14 cellular contexts compared by ENCODE assay signal in genomic region chr1:244904119-244904518, GRCh38. TPM values are rescaled to one million over a fixed set of nuclear protein-coding genes. Genes with fewer than 3 reads are reported as not detected.
DNase-seq lines count a peak whose midpoint lies in the region; ATAC-seq, FAIRE-seq and TF ChIP-seq lines count a peak whose summit lies in the region.
"Had no signal": no experiment of that assay in that cellular context is flagged by ENCODE, and none has a peak within 500 bp of the region (broad histone marks: within the 10 kb centered on the region; RNA-seq: fewer than 3 reads in every experiment).

No MANE protein-coding gene starts in this region.

- H3K27ac Mint-ChIP-seq in activated T-cell treated with anti-CD3 and anti-CD28 coated beads, Interleukin-2, amount 50 U/mL, for 24 hours, result no peak overlapping the region
- H3K27ac Mint-ChIP-seq: CD14-positive monocyte; CD8-positive, alpha-beta T cell had no signal

- POLR2A ChIA-PET in HCT116 (lab: Charles Lee), result no interaction called here
- POLR2A ChIA-PET in K562 (lab: Yijun Ruan, JAX), result no interaction called here

- H4K20me1 ChIP-seq in HCT116 (ENCODE audit: insufficient read depth) (no peaks in the 10 kb centered on the region), K562 (replicated peaks; ENCODE audit: control insufficient read depth, insufficient read depth, low read length) (no peaks in the 10 kb centered on the region)

- WGBS in K562 (ENCODE audit: insufficient coverage, low coverage, missing lambda C conversion rate), result 54% methylated on average over 3 of the region's 3 CpGs
- 74 to 85% (median 74%) methylated on average over 3 of the region's 3 CpGs for WGBS in ovary, 3 donors

- CTCF ChIA-PET in HCT116 (lab: Charles Lee) (no interaction called here), K562 (lab: Yijun Ruan, JAX; ENCODE audit: low intra/inter-chr PET ratio) (no interaction called here)

- H3K36me3 Mint-ChIP-seq in activated T-cell treated with anti-CD3 and anti-CD28 coated beads, Interleukin-2, amount 50 U/mL, for 4 hours (ENCODE audit: insufficient read depth), result no peaks in the 10 kb centered on the region
- H3K36me3 Mint-ChIP-seq in activated T-cell treated with anti-CD3 and anti-CD28 coated beads, Interleukin-2, amount 50 U/mL, for 24 hours (ENCODE audit: low read depth), result no peaks in the 10 kb centered on the region
- H3K36me3 Mint-ChIP-seq: CD14-positive monocyte; CD8-positive, alpha-beta T cell had no signal

- no peaks in the 10 kb centered on the region for H3K4me1 Mint-ChIP-seq in activated T-cell treated with anti-CD3 and anti-CD28 coated beads, Interleukin-2, amount 50 U/mL, for 4 hours (ENCODE audit: low read depth)
- H3K4me1 Mint-ChIP-seq in activated T-cell treated with anti-CD3 and anti-CD28 coated beads, Interleukin-2, amount 50 U/mL, for 24 hours (ENCODE audit: low read depth), result peaks cover 5% of the 10 kb centered on the region

- H3K9me3 ChIP-seq in HCT116 (ENCODE audit: control insufficient read depth in 1 of 2, insufficient read depth in 1 of 2, low read depth in 1 of 2, low read length in 2 of 2), result no peaks in the 10 kb centered on the region
- no peaks in the 10 kb centered on the region for H3K9me3 ChIP-seq in K562 (replicated peaks; ENCODE audit: control insufficient read depth, insufficient read depth, low read depth, low read length)
- H3K9me3 ChIP-seq in ovary, result no peaks in the 10 kb centered on the region

- no TSS peak for BruUV-seq in HCT116 (replicated peaks; lab: Mats Ljungman, UMichigan)
- BruUV-seq in K562 (replicated peaks; lab: Mats Ljungman, UMichigan), result no TSS peak

- no peaks in the 10 kb centered on the region for H3K27me3 ChIP-seq in HCT116 (ENCODE audit: insufficient read depth, low read length)
- no peaks in the 10 kb centered on the region for H3K27me3 ChIP-seq in K562 (ENCODE audit: control insufficient read depth in 2 of 2, insufficient read depth in 2 of 2, low read length in 2 of 2)
- H3K27me3 ChIP-seq in ovary, result no peaks in the 10 kb centered on the region

- H2AFZ ChIP-seq in HCT116 (ENCODE audit: low read depth, low read length, poor library complexity, severe bottlenecking) (peak overlapping the region; percentile 68), K562 (ENCODE audit: low read depth, low read length) (peak overlapping the region; percentile 50; the same call in 1 of the 2 replicates)

- intact Hi-C loops in HCT116 (cut with micrococcal nuclease), result no loop called here
- intact Hi-C loops in K562 (cut with micrococcal nuclease), result no loop called here
- intact Hi-C loops in ovary (cut with DNase I), result no loop called here

- TF ChIP-seq EP300 in K562 (IDR thresholded peaks at IDR 0.05; ENCODE audit: low read length) (no peak), ovary (IDR thresholded peaks at IDR 0.05) (no peak)

- H3K4me1 ChIP-seq in HCT116 (ENCODE audit: control insufficient read depth in 1 of 2, insufficient read depth in 2 of 2, low read length in 2 of 2), result peaks cover 0 to 7% of the 10 kb centered on the region in 2 experiments; a peak in 2 of 4 replicates
- H3K4me1 ChIP-seq in K562 (replicated peaks in 1 of 2; ENCODE audit: control insufficient read depth in 2 of 2, insufficient read depth in 2 of 2, low read length in 2 of 2), result peaks cover 4% of the 10 kb centered on the region in 2 experiments; a peak in 3 of 5 replicates
- H3K4me1 ChIP-seq in ovary (ENCODE audit: insufficient read depth), result no peaks in the 10 kb centered on the region

- H3K79me2 ChIP-seq in HCT116 (ENCODE audit: insufficient read depth, low read length), result no peaks in the 10 kb centered on the region
- H3K79me2 ChIP-seq in K562 (ENCODE audit: control insufficient read depth, insufficient read depth, low read length), result no peaks in the 10 kb centered on the region

- DNase-seq in activated T-cell treated with anti-CD3 and anti-CD28 coated beads, Interleukin-2, amount 50 U/mL, for 4 hours, result no peak
- no peak for DNase-seq in activated T-cell treated with anti-CD3 and anti-CD28 coated beads, Interleukin-2, amount 50 U/mL, for 24 hours
- DNase-seq in HCT116 (ENCODE audit: low read depth, low spot score), result no peak
- no peak for DNase-seq in K562 (ENCODE audit: extremely low read depth in 1 of 4, low spot score in 3 of 4)
- DNase-seq in activated CD8-positive, alpha-beta memory T cell treated with anti-CD3 and anti-CD28 coated beads, Interleukin-2, amount 50 U/mL, for 4 hours, result no peak
- DNase-seq in ovary, result no peak
- DNase-seq: CD8-positive, alpha-beta T cell; COR-L47; DND-41; GF-D8 had no signal

- H3K9ac ChIP-seq in HCT116 (ENCODE audit: low read length) (no peak overlapping the region), K562 (ENCODE audit: insufficient read depth in 1 of 2, low read depth in 2 of 2, low read length in 2 of 2) (no peak overlapping the region)

- no peak overlapping the region for H3K4me2 ChIP-seq in HCT116 (ENCODE audit: low read length)
- no peak overlapping the region for H3K4me2 ChIP-seq in K562 (ENCODE audit: insufficient read depth, low read length)

- H3K9me1 ChIP-seq in K562 (ENCODE audit: control insufficient read depth, insufficient read depth, low read length), result no peaks in the 10 kb centered on the region

- RAD21 ChIA-PET in HCT116 (lab: Charles Lee; ENCODE audit: low non-redundant PET in 1 of 2, low total read pairs in 2 of 2, uncharacterized antibody in 2 of 2, unreplicated experiment in 2 of 2), result no interaction called here

- no peaks in the 10 kb centered on the region for H3K27me3 Mint-ChIP-seq in activated T-cell treated with anti-CD3 and anti-CD28 coated beads, Interleukin-2, amount 50 U/mL, for 4 hours (ENCODE audit: low read depth)
- H3K27me3 Mint-ChIP-seq in activated T-cell treated with anti-CD3 and anti-CD28 coated beads, Interleukin-2, amount 50 U/mL, for 24 hours, result no peaks in the 10 kb centered on the region

- no peak for TF ChIP-seq CTCF in HCT116 (IDR thresholded peaks at IDR 0.05 in 2 of 3, conservative IDR thresholded peaks at IDR 0.05 in 1 of 3; ENCODE audit: borderline replicate concordance in 1 of 3, insufficient read depth in 1 of 3, low read depth in 2 of 3, low read length in 2 of 3)
- TF ChIP-seq CTCF in K562 (IDR thresholded peaks at IDR 0.05 in 2 of 3, conservative IDR thresholded peaks at IDR 0.05 in 1 of 3; ENCODE audit: insufficient read depth in 2 of 3, low read depth in 1 of 3, low read length in 3 of 3), result no peak
- no peak for TF ChIP-seq CTCF in ovary (IDR thresholded peaks at IDR 0.05)

- no peaks in the 10 kb centered on the region for H3K9me2 ChIP-seq in HCT116 (ENCODE audit: insufficient read depth)

- H3K36me3 ChIP-seq in HCT116 (ENCODE audit: control insufficient read depth in 1 of 2, insufficient read depth in 2 of 2, low read length in 2 of 2), result no peaks in the 10 kb centered on the region
- no peaks in the 10 kb centered on the region for H3K36me3 ChIP-seq in K562 (ENCODE audit: control insufficient read depth, insufficient read depth, low read length)
- H3K36me3 ChIP-seq in ovary, result no peaks in the 10 kb centered on the region

- no peak for ATAC-seq in activated T-cell treated with anti-CD3 and anti-CD28 coated beads, Interleukin-2, amount 50 U/mL, for 4 hours
- peak; percentile 25; the same call in 1 of the 2 replicates for ATAC-seq in HCT116
- peak; percentile 10; the same call in 2 of the 3 replicates for ATAC-seq in K562
- no peak for ATAC-seq in HG03045 (IDR thresholded peaks at IDR 0.05; ENCODE audit: unreplicated experiment)
- ATAC-seq: CD8-positive, alpha-beta T cell had no signal

- TF ChIP-seq RAD21 in HCT116 (IDR thresholded peaks at IDR 0.05; ENCODE audit: low read depth) (no peak), K562 (CRISPR knock-in tag; conservative IDR thresholded peaks at IDR 0.05 in 1 of 2, IDR thresholded peaks at IDR 0.05 in 1 of 2) (no peak)

- no peaks in the 10 kb centered on the region for H3K9me3 Mint-ChIP-seq in activated T-cell treated with anti-CD3 and anti-CD28 coated beads, Interleukin-2, amount 50 U/mL, for 4 hours
- no peaks in the 10 kb centered on the region for H3K9me3 Mint-ChIP-seq in activated T-cell treated with anti-CD3 and anti-CD28 coated beads, Interleukin-2, amount 50 U/mL, for 24 hours
- H3K9me3 Mint-ChIP-seq: CD8-positive, alpha-beta T cell had no signal

- H3K4me3 Mint-ChIP-seq in activated T-cell treated with anti-CD3 and anti-CD28 coated beads, Interleukin-2, amount 50 U/mL, for 4 hours, result peak overlapping the region; percentile 11
- H3K4me3 Mint-ChIP-seq in activated T-cell treated with anti-CD3 and anti-CD28 coated beads, Interleukin-2, amount 50 U/mL, for 24 hours, result no peak overlapping the region
- H3K4me3 Mint-ChIP-seq: CD14-positive monocyte; CD8-positive, alpha-beta T cell had no signal

- H3K27ac ChIP-seq in HCT116 (ENCODE audit: low read depth, low read length) (no peak overlapping the region), K562 (ENCODE audit: extremely low read depth, low read depth, low read length) (no peak overlapping the region), ovary (no peak overlapping the region)
- H3K27ac ChIP-seq: 22Rv1, HL-60 had no signal

- H3K4me3 ChIP-seq in HCT116 (replicated peaks in 1 of 2; ENCODE audit: low read depth in 1 of 2, low read length in 2 of 2) (no peak overlapping the region), K562 (no peak overlapping the region), ovary (no peak overlapping the region)

- in situ Hi-C loops in K562 (cut with MboI), result no loop called here

- no peak for FAIRE-seq in K562 (lab: Jason Lieb, UNC)

- TF ChIP-seq POLR2A in HCT116 (IDR thresholded peaks at IDR 0.05; ENCODE audit: borderline replicate concordance, extremely low read depth, insufficient read depth, insufficient read length), result no peak
- TF ChIP-seq POLR2A in K562 (conservative IDR thresholded peaks at IDR 0.05), result no peak
- no peak for TF ChIP-seq POLR2A in ovary (IDR thresholded peaks at IDR 0.05)

RNA-seq across cellular contexts. Expression of gene HNRNPU, which starts 39.8 kb away (rescaled TPM):
- total RNA-seq in activated T-cell treated with anti-CD3 and anti-CD28 coated beads, Interleukin-2, amount 50 U/mL, for 4 hours, result 100 to 1,000 TPM; 606 to 649 (median 640) TPM
- 424 TPM for total RNA-seq in HCT116 (2021; ENCODE audit: unreplicated experiment)
- 261 and 282 TPM in 2 replicates for polyA plus RNA-seq in HCT116 (2012)
- total RNA-seq in K562 (2011; cell fraction: chromatin; rRNA removed; ENCODE audit: low replicate concordance), result 223 and 1,039 TPM in 2 replicates
- total RNA-seq in K562 (2011; cell fraction: nucleolus; rRNA removed), result 91.7 and 116 TPM in 2 replicates
- total RNA-seq in K562 (2011; cell fraction: nucleoplasm; rRNA removed), result 330 and 565 TPM in 2 replicates
- 668 and 711 TPM in 2 replicates for total RNA-seq in K562 (2014; rRNA removed)
- total RNA-seq in K562 (2014; rRNA removed; fragmentation: Illumina TruSeq; extraction: Trizol), result 445 and 505 TPM in 2 replicates
- total RNA-seq in K562 (2015; rRNA removed; fragmentation: Illumina TruSeq; extraction: Trizol), result 643 and 670 TPM in 2 replicates
- total RNA-seq in K562 (2021), result 482 and 577 TPM in 2 replicates
- 268 and 377 TPM in 2 replicates for polyA plus RNA-seq in K562 (2011; rRNA removed)
- 76.3 and 102 TPM in 2 replicates for polyA plus RNA-seq in K562 (2011; cell fraction: cytosol; rRNA removed)
- polyA plus RNA-seq in K562 (2011; cell fraction: nucleus; rRNA removed), result 225 and 265 TPM in 2 replicates
- polyA plus RNA-seq in K562 (2012), result 288 and 679 TPM in 2 replicates
- 629 and 777 TPM in 2 replicates for polyA plus RNA-seq in K562 (2014; fragmentation: Illumina TruSeq; extraction: Trizol)
- polyA plus RNA-seq in K562 (2014; fragmentation: Nextera tagmentation; extraction: Ambion mirVana), result 100 to 1,000 TPM; 159 to 174 TPM
- polyA plus RNA-seq in K562 (2014; rRNA removed), result 519 and 621 TPM in 2 replicates
- polyA minus RNA-seq in K562 (2011; rRNA and poly(A)+ RNA removed), result 545 and 750 TPM in 2 replicates
- 202 and 313 TPM in 2 replicates for polyA minus RNA-seq in K562 (2011; cell fraction: cytosol; rRNA and poly(A)+ RNA removed)
- 148 and 261 TPM in 2 replicates for polyA minus RNA-seq in K562 (2011; cell fraction: nucleus; rRNA and poly(A)+ RNA removed)
- total RNA-seq in ovary, result 100 to 1,000 TPM; 269 to 408 (median 314) TPM
- polyA plus RNA-seq in ovary, result 100 to 1,000 TPM; 163 to 377 TPM

Comparison
In these comparisons a context has a peak if more than half of its experiments do, and no peak if none do; other contexts are left out.
1. ATAC-seq: peak in HCT116 (single experiment) and K562 (single experiment); none in activated T-cell treated with anti-CD3 and anti-CD28 coated beads, Interleukin-2, amount 50 U/mL, for 4 hours (0 of 2) and HG03045 (single experiment).